Comparison of ENCODE assay signal across 13 cellular contexts in genomic region chr3:139020868-139021234, GRCh38. TPM values are rescaled to one million over a fixed set of nuclear protein-coding genes. Genes with fewer than 3 reads are reported as not detected.
DNase-seq lines count a peak whose midpoint lies in the region; TF ChIP-seq lines count a peak whose summit lies in the region.
"Had no signal": no experiment of that assay in that cellular context is flagged by ENCODE, and none has a peak within 500 bp of the region (broad histone marks: within the 10 kb centered on the region; RNA-seq: fewer than 3 reads in every experiment).

TSS of gene PRR23B (minus strand) at chr3:139020926. CDS start at chr3:139020661, 265 bp downstream.

- no peak within 1 kb of the TSS for H3K4ac ChIP-seq in mesenchymal stem cell (ENCODE audit: low read depth in 1 of 2, low read length in 2 of 2)

- H3K36me3 Mint-ChIP-seq in HFFc6 (ENCODE audit: low read depth): no peaks in the 10 kb centered on the region

- H3K4me3 ChIP-seq in BE2C (ENCODE audit: low read depth, low read length) (no peak within 1 kb of the TSS), astrocyte of the spinal cord (ENCODE audit: low read depth, low read length) (no peak within 1 kb of the TSS), liver (ENCODE audit: low read depth in 1 of 3, low read length in 3 of 3) (no peak within 1 kb of the TSS), mesenchymal stem cell (ENCODE audit: insufficient read depth in 1 of 2, low read depth in 1 of 2, low read length in 2 of 2) (no peak within 1 kb of the TSS)

- H2AFZ ChIP-seq in mesenchymal stem cell (ENCODE audit: low read depth, low read length): no peak within 1 kb of the TSS

- H3K36me3 ChIP-seq in BE2C: no peaks in the 10 kb centered on the region
- no peaks in the 10 kb centered on the region for H3K36me3 ChIP-seq in liver (ENCODE audit: control insufficient read depth in 4 of 4, insufficient read depth in 3 of 4, low read depth in 1 of 4, low read length in 3 of 4)
- no peaks in the 10 kb centered on the region for H3K36me3 ChIP-seq in mesenchymal stem cell (ENCODE audit: control insufficient read depth in 1 of 2, insufficient read depth in 2 of 2, low read depth in 1 of 2, low read length in 2 of 2)

- H4K8ac ChIP-seq in mesenchymal stem cell (ENCODE audit: low read length): no peak within 1 kb of the TSS

- TF ChIP-seq CTCF in BE2C (IDR thresholded peaks at IDR 0.05; ENCODE audit: low read depth, low read length) (peak; percentile 41), HFFc6 (IDR thresholded peaks at IDR 0.05) (peak; percentile 45), astrocyte of the spinal cord (IDR thresholded peaks at IDR 0.05; ENCODE audit: low read depth, low read length) (peak; percentile 22), liver (IDR thresholded peaks at IDR 0.05; ENCODE audit: low read depth, low read length, missing input control) (peak; percentile 21)

- no peak within 1 kb of the TSS for H3K4me2 ChIP-seq in mesenchymal stem cell (ENCODE audit: low read length, poor library complexity, severe bottlenecking)

- H2BK15ac ChIP-seq in mesenchymal stem cell (ENCODE audit: low read depth, poor library complexity, severe bottlenecking): no peak within 1 kb of the TSS

- H3K79me1 ChIP-seq in mesenchymal stem cell (replicated peaks; ENCODE audit: low read length, poor library complexity, severe bottlenecking): no peaks in the 10 kb centered on the region

- no peaks in the 10 kb centered on the region; the same call in 1 of the 2 replicates for H3K27me3 Mint-ChIP-seq in HFFc6 (ENCODE audit: insufficient read depth)

- H3K23ac ChIP-seq in mesenchymal stem cell (ENCODE audit: low read length in 2 of 2): no peak within 1 kb of the TSS

- no peak within 1 kb of the TSS for H3K27ac Mint-ChIP-seq in HFFc6

- H3K9ac ChIP-seq in liver (ENCODE audit: low read depth in 1 of 2, low read length in 2 of 2) (no peak within 1 kb of the TSS), mesenchymal stem cell (ENCODE audit: low read length) (no peak within 1 kb of the TSS)

- H3K4me3 Mint-ChIP-seq in HFFc6: no peak within 1 kb of the TSS

- H3K9me3 ChIP-seq in BE2C (no peaks in the 10 kb centered on the region), liver (ENCODE audit: control insufficient read depth in 4 of 4, low read length in 3 of 4) (peaks cover 0 to 6% (median 3%) of the 10 kb centered on the region in 4 donors), mesenchymal stem cell (ENCODE audit: control insufficient read depth, low read length) (no peaks in the 10 kb centered on the region)

- no peak within 1 kb of the TSS for H3K18ac ChIP-seq in mesenchymal stem cell (ENCODE audit: low read depth in 1 of 2, low read length in 2 of 2)

- no peak within 1 kb of the TSS for H4K91ac ChIP-seq in mesenchymal stem cell (ENCODE audit: low read length)

- in situ Hi-C loops in astrocyte of the spinal cord (cut with HindIII; ENCODE audit: low sequenced_read_pairs): no loop called here

- DNase-seq in BE2C: no peak
- DNase-seq in HFFc6: no peak
- no peak for DNase-seq in astrocyte of the spinal cord (ENCODE audit: low read depth, low spot score)
- DNase-seq in mesenchymal stem cell: no peak
- no peak for DNase-seq in NCI-H2029 (lab: John Stamatoyannopoulos, UW)
- DNase-seq in activated CD4-positive, CD25-positive, alpha-beta regulatory T cell (lab: John Stamatoyannopoulos, UW): no peak
- DNase-seq in KG1 (lab: John Stamatoyannopoulos, UW): no peak
- DNase-seq: activated naive CD4-positive, alpha-beta T cell treated with anti-CD3 and anti-CD28 coated beads, Interleukin-2, amount 50 U/mL, for 16 hours; MV-4-11 had no signal

- H3K27ac ChIP-seq in liver (ENCODE audit: low read depth in 1 of 2, low read length in 2 of 2): no peak within 1 kb of the TSS
- H3K27ac ChIP-seq in mesenchymal stem cell (ENCODE audit: low read length, poor library complexity, severe bottlenecking): no peak within 1 kb of the TSS

- H2AK5ac ChIP-seq in mesenchymal stem cell (ENCODE audit: low read length, severe bottlenecking): no peak within 1 kb of the TSS

- no peaks in the 10 kb centered on the region for H3K4me1 ChIP-seq in BE2C
- H3K4me1 ChIP-seq in liver (ENCODE audit: control insufficient read depth in 4 of 4, insufficient read depth in 4 of 4, low read length in 3 of 4): no peaks in the 10 kb centered on the region
- no peaks in the 10 kb centered on the region for H3K4me1 ChIP-seq in mesenchymal stem cell (ENCODE audit: control insufficient read depth, insufficient read depth, low read depth, low read length)

- H3K9me3 Mint-ChIP-seq in HFFc6: peaks cover 8% of the 10 kb centered on the region

- no peak within 1 kb of the TSS for H3K14ac ChIP-seq in mesenchymal stem cell (ENCODE audit: low read length in 2 of 2)

- 54% methylated on average over 19 of the region's 19 CpGs for WGBS in liver
- 93% methylated on average over 17 of the region's 19 CpGs for WGBS in mesenchymal stem cell

- H3K27me3 ChIP-seq in BE2C: no peaks in the 10 kb centered on the region
- no peaks in the 10 kb centered on the region for H3K27me3 ChIP-seq in liver (ENCODE audit: control insufficient read depth in 4 of 4, insufficient read depth in 4 of 4, low read length in 3 of 4)
- no peaks in the 10 kb centered on the region for H3K27me3 ChIP-seq in mesenchymal stem cell (ENCODE audit: control insufficient read depth in 1 of 2, insufficient read depth in 1 of 2, low read length in 2 of 2)

- H3K4me1 Mint-ChIP-seq in HFFc6 (ENCODE audit: low read depth): no peaks in the 10 kb centered on the region

- H2BK5ac ChIP-seq in mesenchymal stem cell (ENCODE audit: low read depth, low read length, poor library complexity, severe bottlenecking): no peak within 1 kb of the TSS

- no peak within 1 kb of the TSS for H2BK120ac ChIP-seq in mesenchymal stem cell (ENCODE audit: low read depth, low read length)

- TF ChIP-seq RAD21 in liver (IDR thresholded peaks at IDR 0.05): peak in 1 of 2 donors; percentile 4

- no peak within 1 kb of the TSS for H2BK12ac ChIP-seq in mesenchymal stem cell (ENCODE audit: low read length in 2 of 2)

TF ChIP-seq in liver, 16 proteins besides CTCF, POLR2A, EP300 and RAD21 (continues in another document):
- TF ChIP-seq MAX (IDR thresholded peaks at IDR 0.05) (no peak), YY1 (IDR thresholded peaks at IDR 0.05) (no peak), REST (IDR thresholded peaks at IDR 0.05) (no peak), ATF3 (IDR thresholded peaks at IDR 0.05) (no peak), EGR1 (IDR thresholded peaks at IDR 0.05; ENCODE audit: low read depth in 2 of 2) (no peak), ZBTB33 (IDR thresholded peaks at IDR 0.05) (no peak), JUND (IDR thresholded peaks at IDR 0.05) (no peak), FOXA2 (IDR thresholded peaks at IDR 0.05) (no peak), RXRA (IDR thresholded peaks at IDR 0.05) (no peak), NR2F2 (IDR thresholded peaks at IDR 0.05) (no peak), GABPA (IDR thresholded peaks at IDR 0.05 in 1 of 2, conservative IDR thresholded peaks at IDR 0.05 in 1 of 2) (no peak), TAF1 (conservative IDR thresholded peaks at IDR 0.05) (no peak)

RNA-seq across cellular contexts. Expression of gene PRR23B, which starts in this region (rescaled TPM):
- polyA plus RNA-seq in BE2C (2012; ENCODE audit: insufficient read depth, insufficient read length, low read depth): not detected
- not detected for total RNA-seq in HFFc6 (2021; fragmentation: NEBNext Ultra II Directional; extraction: Animal tissue kit (Norgen Biotek cat#: 25700))
- not detected for total RNA-seq in liver
- polyA plus RNA-seq in liver: not detected
- not detected for polyA plus RNA-seq in mesenchymal stem cell (2013, experiment 1 of 2)
- polyA plus RNA-seq in mesenchymal stem cell (2013, experiment 2 of 2): not detected
- total RNA-seq: HT-29, kidney had no signal
- polyA plus RNA-seq: BJ had no signal
